8 cellular contexts compared by ENCODE assay signal in genomic region chr3:114056130-114057010, GRCh38. TPM values are rescaled to one million over a fixed set of nuclear protein-coding genes. Genes with fewer than 3 reads are reported as not detected.
DNase-seq lines count a peak whose midpoint lies in the region; ATAC-seq and TF ChIP-seq lines count a peak whose summit lies in the region.

Gene CCDC191 (minus strand): TSS chr3:114056526. CDS start chr3:114056466, 60 bp downstream.
Gene QTRT2 (plus strand): TSS chr3:114056737. CDS start chr3:114065258, 8,521 bp downstream.

- peak within 1 kb of the TSS; percentile 8; the same call in 1 of the 2 replicates for H3K27ac ChIP-seq in GM23338 (ENCODE audit: low read depth)
- H3K27ac ChIP-seq in fibroblast of lung (ENCODE audit: insufficient read depth, low read length), result peak within 1 kb of the TSS; percentile 76

- H2AFZ ChIP-seq in GM23338, result peak within 1 kb of the TSS; percentile 80
- peak within 1 kb of the TSS; percentile 99 for H2AFZ ChIP-seq in fibroblast of lung (ENCODE audit: low read length)

- no peaks in the 10 kb centered on the region for H3K9me2 ChIP-seq in GM23338 (ENCODE audit: insufficient read depth)

- no peaks in the 10 kb centered on the region for H3K27me3 ChIP-seq in GM23338 (ENCODE audit: insufficient read depth)
- H3K27me3 ChIP-seq in fibroblast of lung (ENCODE audit: control insufficient read depth, insufficient read depth, low read length), result no peaks in the 10 kb centered on the region

- peak within 1 kb of the TSS; percentile 82 for H3K9ac ChIP-seq in fibroblast of lung (ENCODE audit: insufficient read depth, low read length)

- H3K4me3 Mint-ChIP-seq in GM23338 (peak within 1 kb of the TSS; percentile 96), naive B cell (peak within 1 kb of the TSS; percentile 89 to 99 (median 96))
- peak within 1 kb of the TSS; percentile 83 for H3K4me3 Mint-ChIP-seq in stimulated activated effector memory CD8-positive, alpha-beta T cell treated with anti-CD3 and anti-CD28 coated beads, Interleukin-12 subunit alpha, Interleukin-12 subunit beta, amount 100 ng/mL, for 72 hours

- H3K79me2 ChIP-seq in GM23338 (replicated peaks; ENCODE audit: insufficient read depth) (peaks cover 46% of the 10 kb centered on the region), fibroblast of lung (ENCODE audit: control insufficient read depth, insufficient read depth, low read length) (peaks cover 32% of the 10 kb centered on the region)

- H3K27ac Mint-ChIP-seq in GM23338 (peak within 1 kb of the TSS; percentile 98), naive B cell (peak within 1 kb of the TSS; percentile 96 to 99 (median 98))
- peak within 1 kb of the TSS; percentile 91 for H3K27ac Mint-ChIP-seq in stimulated activated effector memory CD8-positive, alpha-beta T cell treated with anti-CD3 and anti-CD28 coated beads, Interleukin-12 subunit alpha, Interleukin-12 subunit beta, amount 100 ng/mL, for 72 hours

- H3K4me3 ChIP-seq in GM23338 (peak within 1 kb of the TSS; percentile 73), fibroblast of lung (replicated peaks in 1 of 4; ENCODE audit: control extremely low read depth in 1 of 4, insufficient read depth in 1 of 4, low read depth in 3 of 4, low read length in 4 of 4) (peak within 1 kb of the TSS; percentile 61 to 83 (median 74))

- DNase-seq in Daoy (ENCODE audit: low read depth), result peak; percentile 100
- peak; percentile 100 for DNase-seq in GM23338 (ENCODE audit: low spot score)
- peak; percentile 100 for DNase-seq in Kasumi-1 (lab: John Stamatoyannopoulos, UW)
- peak; percentile 100 for DNase-seq in RKO (ENCODE audit: low spot score)
- peak; percentile 95 to 96 for DNase-seq in activated T-helper 1 cell treated with anti-CD3 and anti-CD28 coated beads, Interleukin-2, amount 50 U/mL, for 16 hours (ENCODE audit: low read depth in 1 of 2, low spot score in 1 of 2)
- peak; percentile 99 for DNase-seq in fibroblast of lung (ENCODE audit: low read depth in 2 of 2)
- peak; percentile 98 for DNase-seq in naive B cell
- peak; percentile 95 to 99 for DNase-seq in stimulated activated effector memory CD8-positive, alpha-beta T cell treated with anti-CD3 and anti-CD28 coated beads, Interleukin-12 subunit alpha, Interleukin-12 subunit beta, amount 100 ng/mL, for 72 hours (ENCODE audit: low spot score in 2 of 2)

- H3K9me3 Mint-ChIP-seq in GM23338 (no peaks in the 10 kb centered on the region; the same call in 2 of the 3 replicates), naive B cell (peaks cover 0 to 3% (median 0%) of the 10 kb centered on the region in 7 donors)
- no peaks in the 10 kb centered on the region for H3K9me3 Mint-ChIP-seq in stimulated activated effector memory CD8-positive, alpha-beta T cell treated with anti-CD3 and anti-CD28 coated beads, Interleukin-12 subunit alpha, Interleukin-12 subunit beta, amount 100 ng/mL, for 72 hours

- TF ChIP-seq CTCF in GM23338 (conservative IDR thresholded peaks at IDR 0.05; ENCODE audit: low read depth in 2 of 2), result no peak
- no peak for TF ChIP-seq CTCF in fibroblast of lung (conservative IDR thresholded peaks at IDR 0.05 in 1 of 2, IDR thresholded peaks at IDR 0.05 in 1 of 2; ENCODE audit: low read depth in 1 of 2, low read length in 2 of 2)

- H3K27me3 Mint-ChIP-seq in GM23338 (ENCODE audit: insufficient read depth, low read depth, poor library complexity), result peaks cover 1% of the 10 kb centered on the region
- H3K27me3 Mint-ChIP-seq in naive B cell, result no peaks in the 10 kb centered on the region

- H3K9me3 ChIP-seq in fibroblast of lung (ENCODE audit: control insufficient read depth, insufficient read depth, low read depth, low read length), result no peaks in the 10 kb centered on the region

- peaks cover 10% of the 10 kb centered on the region; the same call in 1 of the 3 replicates for H3K36me3 Mint-ChIP-seq in GM23338 (ENCODE audit: low read depth)
- peaks cover 0 to 11% of the 10 kb centered on the region in 2 donors for H3K36me3 Mint-ChIP-seq in naive B cell
- peaks cover 14% of the 10 kb centered on the region for H3K36me3 Mint-ChIP-seq in stimulated activated effector memory CD8-positive, alpha-beta T cell treated with anti-CD3 and anti-CD28 coated beads, Interleukin-12 subunit alpha, Interleukin-12 subunit beta, amount 100 ng/mL, for 72 hours

- ATAC-seq in GM23338 (peak; percentile 98), naive B cell (ENCODE audit: low read depth in 2 of 2) (peak; percentile 92)
- ATAC-seq in stimulated activated effector memory CD8-positive, alpha-beta T cell treated with anti-CD3 and anti-CD28 coated beads, Interleukin-12 subunit alpha, Interleukin-12 subunit beta, amount 100 ng/mL, for 72 hours, result peak; percentile 97

- H3K4me2 ChIP-seq in GM23338, result peak within 1 kb of the TSS; percentile 85
- peak within 1 kb of the TSS; percentile 88 for H3K4me2 ChIP-seq in fibroblast of lung (ENCODE audit: extremely low read depth, insufficient read depth, low read length)

- H4K20me1 ChIP-seq in GM23338 (replicated peaks; ENCODE audit: insufficient read depth), result 0 out of 2 replicates have a peak, but pooled peaks cover 8% of the 10 kb centered on the region
- H4K20me1 ChIP-seq in fibroblast of lung (ENCODE audit: control insufficient read depth, extremely low read depth, insufficient read depth, low read length), result no peaks in the 10 kb centered on the region

- H3K36me3 ChIP-seq in GM23338 (ENCODE audit: insufficient read depth) (no peaks in the 10 kb centered on the region), fibroblast of lung (ENCODE audit: control insufficient read depth, insufficient read depth, low read length) (no peaks in the 10 kb centered on the region)

- H3K4me1 ChIP-seq in GM23338 (ENCODE audit: insufficient read depth), result peaks cover 10% of the 10 kb centered on the region
- H3K4me1 ChIP-seq in fibroblast of lung (ENCODE audit: control insufficient read depth, extremely low read depth, insufficient read depth, low read length), result no peaks in the 10 kb centered on the region

- H3K4me1 Mint-ChIP-seq in GM23338, result peaks cover 13% of the 10 kb centered on the region
- peaks cover 52 to 58% (median 56%) of the 10 kb centered on the region in 3 donors for H3K4me1 Mint-ChIP-seq in naive B cell
- H3K4me1 Mint-ChIP-seq in stimulated activated effector memory CD8-positive, alpha-beta T cell treated with anti-CD3 and anti-CD28 coated beads, Interleukin-12 subunit alpha, Interleukin-12 subunit beta, amount 100 ng/mL, for 72 hours, result peaks cover 29% of the 10 kb centered on the region

- no peaks in the 10 kb centered on the region for H3F3A ChIP-seq in GM23338 (replicated peaks; ENCODE audit: low read depth)

TF ChIP-seq in GM23338, 12 proteins besides CTCF, POLR2A, EP300 and RAD21 (continues in another document):
- TF ChIP-seq CREB1 (CRISPR knock-in tag; IDR thresholded peaks at IDR 0.05; ENCODE audit: low read depth) (peak; percentile 99), REST (IDR thresholded peaks at IDR 0.05; ENCODE audit: unreplicated experiment) (no peak), JUNB (IDR thresholded peaks at IDR 0.05; ENCODE audit: unreplicated experiment) (no peak)

RNA-seq across cellular contexts. Expression of gene CCDC191, which starts in this region (rescaled TPM):
- total RNA-seq in Daoy (2014; rRNA removed; shearing (Covaris generic)), result 1.1 and 2.7 TPM in 2 replicates
- total RNA-seq in GM23338 (2014; rRNA removed; shearing (Covaris generic)), result 0.89 and 2.0 TPM in 2 replicates
- polyA plus RNA-seq in GM23338 (2016; fragmentation: Nextera tagmentation; extraction: Ambion mirVana) (1.5 and 2.9 TPM in 2 replicates), fibroblast of lung (0.77 and 1.7 TPM in 2 replicates), naive B cell (ENCODE audit: low read depth in 6 of 6) (10 to 100 TPM in 5 of 6 donors, 1 to 10 TPM in 1; 5.9 to 23.8 (median 14.9) TPM)
- 1.8 and 3.3 TPM in 2 replicates for total RNA-seq in fibroblast of lung
- 0.69 and 1.4 TPM in 2 replicates for polyA plus RNA-seq in fibroblast of lung (2012)
- 0.41 TPM in 1 of 2 replicates, not detected in the other for polyA minus RNA-seq in fibroblast of lung (ENCODE audit: low replicate concordance)

RNA-seq across cellular contexts. Expression of gene QTRT2, which starts in this region (rescaled TPM):
- 37.0 and 82.4 TPM in 2 replicates for total RNA-seq in Daoy (2014; rRNA removed; shearing (Covaris generic))
- total RNA-seq in GM23338 (2014; rRNA removed; shearing (Covaris generic)), result 49.4 and 66.5 TPM in 2 replicates
- 32.3 and 37.9 TPM in 2 replicates for polyA plus RNA-seq in GM23338 (2016; fragmentation: Nextera tagmentation; extraction: Ambion mirVana)
- 13.5 and 13.6 TPM in 2 replicates for total RNA-seq in fibroblast of lung
- 8.8 and 11.6 TPM in 2 replicates for polyA plus RNA-seq in fibroblast of lung
- 7.1 and 8.9 TPM in 2 replicates for polyA plus RNA-seq in fibroblast of lung (2012)
- 8.4 and 15.7 TPM in 2 replicates for polyA minus RNA-seq in fibroblast of lung (ENCODE audit: low replicate concordance)
- polyA plus RNA-seq in naive B cell (ENCODE audit: low read depth in 6 of 6), result 10 to 100 TPM; 24.8 to 32.7 (median 31.0) TPM

Comparison
In these comparisons a context has a peak if more than half of its experiments do, and no peak if none do; other contexts are left out.
1. Peak in every context shown above with its lines: DNase-seq, ATAC-seq, H3K4me3 ChIP-seq and H3K27ac ChIP-seq.